Comparison of ENCODE assay signal across 24 cellular contexts in genomic region chr7:99019523-99020412, GRCh38.
DNase-seq lines count a peak whose midpoint lies in the region; ATAC-seq and TF ChIP-seq lines count a peak whose summit lies in the region.
"Had no signal": no experiment of that assay in that cellular context is flagged by ENCODE, and none has a peak within 500 bp of the region (broad histone marks: within the 10 kb centered on the region; RNA-seq: fewer than 3 reads in every experiment).

No MANE protein-coding gene starts in this region.

- H3K4me1 ChIP-seq in cardiac muscle cell (ENCODE audit: low read depth) (peaks cover 3% of the 10 kb centered on the region), left ventricle myocardium inferior (peaks cover 3% of the 10 kb centered on the region), ectodermal cell (ENCODE audit: control insufficient read depth, insufficient read depth, low read length) (no peaks in the 10 kb centered on the region), vagina (peaks cover 9% of the 10 kb centered on the region), Caco-2 (no peaks in the 10 kb centered on the region)
- H3K4me1 ChIP-seq: BE2C had no signal

- intact Hi-C loops in left ventricle myocardium inferior (cut with micrococcal nuclease) (no loop called here), vagina (cut with DNase I) (no loop called here), Caco-2 (cut with micrococcal nuclease; ENCODE audit: unreplicated experiment) (no loop called here)

- H3K27ac ChIP-seq in cardiac muscle cell (peak overlapping the region; percentile 39), left ventricle myocardium inferior (replicated peaks) (no peak overlapping the region), ectodermal cell (ENCODE audit: insufficient read depth, low read depth, low read length, poor library complexity, severe bottlenecking) (peak overlapping the region; percentile 16), vagina (no peak overlapping the region)
- H3K27ac ChIP-seq: dorsolateral prefrontal cortex, epithelial cell of prostate, KMS-11, transverse colon had no signal

- H3K36me3 ChIP-seq in cardiac muscle cell (peaks cover 24% of the 10 kb centered on the region), left ventricle myocardium inferior (peaks cover 30% of the 10 kb centered on the region), ectodermal cell (ENCODE audit: control insufficient read depth, insufficient read depth, low read length) (peaks cover 17% of the 10 kb centered on the region), vagina (peaks cover 3 to 25% of the 10 kb centered on the region in 2 donors), Caco-2 (ENCODE audit: control insufficient read depth, insufficient read depth, low read length) (no peaks in the 10 kb centered on the region; the same call in 1 of the 2 replicates)

- no peaks in the 10 kb centered on the region for H3K9me3 Mint-ChIP-seq in Caco-2 (ENCODE audit: unreplicated experiment)
- H3K9me3 Mint-ChIP-seq: activated T-helper 17 cell treated with anti-CD3 and anti-CD28 coated beads, Interleukin-2, amount 50 U/mL, for 72 hours; natural killer cell; stimulated activated naive CD8-positive, alpha-beta T cell treated with anti-CD3 and anti-CD28 coated beads, Interleukin-15, Interleukin-2, amounts not matched to agents 100 ng/mL and 50 ng/mL, for 24 hours; T-helper 1 cell treated with Interleukin-12 subunit alpha and Interleukin-12 subunit beta and Interleukin-4 antibody, amounts not matched to agents 30 μg/mL and 1 μg/mL, for 36 hours had no signal

- H3K4me1 Mint-ChIP-seq in Caco-2 (ENCODE audit: low read depth, unreplicated experiment), result peaks cover 7% of the 10 kb centered on the region

- H3K27ac Mint-ChIP-seq in Caco-2 (ENCODE audit: unreplicated experiment), result no peak overlapping the region
- H3K27ac Mint-ChIP-seq: activated naive CD8-positive, alpha-beta T cell; activated T-helper 17 cell treated with anti-CD3 and anti-CD28 coated beads, Interleukin-2, amount 50 U/mL, for 72 hours; natural killer cell; stimulated activated naive CD8-positive, alpha-beta T cell treated with anti-CD3 and anti-CD28 coated beads, Interleukin-15, Interleukin-2, amounts not matched to agents 100 ng/mL and 50 ng/mL, for 24 hours; T-helper 1 cell treated with Interleukin-12 subunit alpha and Interleukin-12 subunit beta and Interleukin-4 antibody, amounts not matched to agents 30 μg/mL and 1 μg/mL, for 36 hours had no signal

- TF ChIP-seq CTCF in cardiac muscle cell (IDR thresholded peaks at IDR 0.05; ENCODE audit: low read depth, low read length), result no peak
- TF ChIP-seq CTCF in left ventricle myocardium inferior (IDR thresholded peaks at IDR 0.05; ENCODE audit: borderline replicate concordance), result no peak
- TF ChIP-seq CTCF in vagina (IDR thresholded peaks at IDR 0.05), result no peak
- no peak for TF ChIP-seq CTCF in Caco-2 (IDR thresholded peaks at IDR 0.05; ENCODE audit: insufficient read depth in 1 of 2, low read depth in 1 of 2, low read length in 1 of 2, severe bottlenecking in 1 of 2, unreplicated experiment in 1 of 2)

- H3K27me3 ChIP-seq in cardiac muscle cell (no peaks in the 10 kb centered on the region), left ventricle myocardium inferior (ENCODE audit: low read depth) (no peaks in the 10 kb centered on the region), ectodermal cell (ENCODE audit: control insufficient read depth, insufficient read depth, low read length, poor library complexity, severe bottlenecking) (no peaks in the 10 kb centered on the region), vagina (no peaks in the 10 kb centered on the region), Caco-2 (replicated peaks; ENCODE audit: control insufficient read depth, insufficient read depth, low read length) (no peaks in the 10 kb centered on the region)
- H3K27me3 ChIP-seq: BE2C, dorsolateral prefrontal cortex, transverse colon had no signal

- CTCF ChIA-PET in Caco-2 (lab: Charles Lee), result no interaction called here

- H3K27me3 Mint-ChIP-seq in Caco-2 (ENCODE audit: insufficient read depth, unreplicated experiment), result no peaks in the 10 kb centered on the region
- H3K27me3 Mint-ChIP-seq: activated naive CD8-positive, alpha-beta T cell; activated T-helper 17 cell treated with anti-CD3 and anti-CD28 coated beads, Interleukin-2, amount 50 U/mL, for 72 hours; stimulated activated naive CD8-positive, alpha-beta T cell treated with anti-CD3 and anti-CD28 coated beads, Interleukin-15, Interleukin-2, amounts not matched to agents 100 ng/mL and 50 ng/mL, for 24 hours had no signal

- no TSS peak for BruUV-seq in Caco-2 (replicated peaks; lab: Mats Ljungman, UMichigan)

- no peak for TF ChIP-seq POLR2A in vagina (IDR thresholded peaks at IDR 0.05)

- H3K9me3 ChIP-seq in cardiac muscle cell (ENCODE audit: low read depth), result no peaks in the 10 kb centered on the region
- no peaks in the 10 kb centered on the region for H3K9me3 ChIP-seq in left ventricle myocardium inferior (replicated peaks)
- H3K9me3 ChIP-seq in ectodermal cell (ENCODE audit: control insufficient read depth, low read length), result no peaks in the 10 kb centered on the region
- H3K9me3 ChIP-seq in vagina, result no peaks in the 10 kb centered on the region
- no peaks in the 10 kb centered on the region for H3K9me3 ChIP-seq in Caco-2
- H3K9me3 ChIP-seq: BE2C, transverse colon had no signal

- no peak overlapping the region for H3K4me3 ChIP-seq in cardiac muscle cell
- no peak overlapping the region for H3K4me3 ChIP-seq in left ventricle myocardium inferior
- no peak overlapping the region for H3K4me3 ChIP-seq in ectodermal cell (ENCODE audit: insufficient read depth, low read depth, low read length)
- H3K4me3 ChIP-seq in vagina, result no peak overlapping the region
- no peak overlapping the region for H3K4me3 ChIP-seq in Caco-2 (ENCODE audit: low read depth, low read length)
- H3K4me3 ChIP-seq: dorsolateral prefrontal cortex, GM12878, transverse colon had no signal

- no peak for DNase-seq in cardiac muscle cell (ENCODE audit: low read depth in 1 of 2, low spot score in 1 of 2)
- no peak for DNase-seq in left ventricle myocardium inferior
- DNase-seq in mesenteric fat pad (ENCODE audit: low spot score), result peak; percentile 47
- DNase-seq in vagina (ENCODE audit: extremely low spot score in 2 of 2), result peak; percentile 22 to 44
- DNase-seq in Caco-2, result no peak
- DNase-seq in NCI-H774 (lab: John Stamatoyannopoulos, UW), result no peak
- DNase-seq: BE2C; central memory CD4-positive, alpha-beta T cell; dorsolateral prefrontal cortex; natural killer cell; NCI-H146; NCI-H2171 treated with DMSO at 0.1 percent for 48 hours; NCI-H526; transverse colon had no signal

- POLR2A ChIA-PET in Caco-2 (lab: Charles Lee), result no interaction called here

- H3K4me3 Mint-ChIP-seq in Caco-2 (ENCODE audit: unreplicated experiment), result no peak overlapping the region
- H3K4me3 Mint-ChIP-seq: activated naive CD8-positive, alpha-beta T cell; activated T-helper 17 cell treated with anti-CD3 and anti-CD28 coated beads, Interleukin-2, amount 50 U/mL, for 72 hours; natural killer cell; stimulated activated naive CD8-positive, alpha-beta T cell treated with anti-CD3 and anti-CD28 coated beads, Interleukin-15, Interleukin-2, amounts not matched to agents 100 ng/mL and 50 ng/mL, for 24 hours; T-helper 1 cell treated with Interleukin-12 subunit alpha and Interleukin-12 subunit beta and Interleukin-4 antibody, amounts not matched to agents 30 μg/mL and 1 μg/mL, for 36 hours had no signal

- no peak for ATAC-seq in GM21717 (IDR thresholded peaks at IDR 0.05; ENCODE audit: unreplicated experiment)
- ATAC-seq: activated T-helper 17 cell treated with anti-CD3 and anti-CD28 coated beads, Interleukin-2, amount 50 U/mL, for 72 hours; GM12878; natural killer cell; sciatic nerve had no signal

- H3K36me3 Mint-ChIP-seq in Caco-2 (ENCODE audit: insufficient read depth, unreplicated experiment), result peaks cover 86% of the 10 kb centered on the region

- WGBS in ectodermal cell, 2 experiments, result 95% methylated on average over 12 of the region's 12 CpGs

Comparison
In these comparisons a context has a peak if more than half of its experiments do, and no peak if none do; other contexts are left out.
1. H3K27ac ChIP-seq: peak in cardiac muscle cell (single experiment) and ectodermal cell (single experiment); none in left ventricle myocardium inferior (single experiment) and vagina (single experiment).
2. DNase-seq: peak in mesenteric fat pad (single experiment) and vagina (2 of 2); none in cardiac muscle cell (0 of 2), left ventricle myocardium inferior (single experiment), Caco-2 (0 of 2) and NCI-H774 (single experiment).